Comparison of ENCODE assay signal across 11 cellular contexts in genomic region chr6:119444642-119445557, GRCh38.
DNase-seq lines count a peak whose midpoint lies in the region; ATAC-seq and TF ChIP-seq lines count a peak whose summit lies in the region.
"Had no signal": no experiment of that assay in that cellular context is flagged by ENCODE, and none has a peak within 500 bp of the region (broad histone marks: within the 10 kb centered on the region; RNA-seq: fewer than 3 reads in every experiment).

No MANE protein-coding gene starts in this region.

- no peak overlapping the region for H3K27ac ChIP-seq in GM23248
- H3K27ac ChIP-seq in lung (ENCODE audit: low read depth in 1 of 2, low read length in 1 of 2) = no peak overlapping the region
- H3K27ac ChIP-seq in uterus = no peak overlapping the region

- H3K4me2 ChIP-seq in GM23248 (ENCODE audit: unreplicated experiment) = no peak overlapping the region

- H3K36me3 ChIP-seq in GM23248 (ENCODE audit: low read depth) (no peaks in the 10 kb centered on the region), lung (ENCODE audit: control insufficient read depth in 2 of 2, insufficient read depth in 2 of 2, low read length in 2 of 2) (no peaks in the 10 kb centered on the region), uterus (no peaks in the 10 kb centered on the region)
- H3K36me3 ChIP-seq: esophagus squamous epithelium had no signal

- peak; percentile 80 for ATAC-seq in GM18870 (IDR thresholded peaks at IDR 0.05; ENCODE audit: unreplicated experiment)
- peak; percentile 69 for ATAC-seq in HG03469 (IDR thresholded peaks at IDR 0.05; ENCODE audit: unreplicated experiment)
- peak; percentile 21 for ATAC-seq in lung (ENCODE audit: insufficient read depth, low FRiP score)

- 98 to 99% methylated on average over 4 of the region's 4 CpGs for WGBS in GM23248 (ENCODE audit: low coverage in 1 of 2, low lambda C conversion rate in 2 of 2, missing lambda C conversion rate in 2 of 2), 2 experiments
- 82 to 88% methylated on average over 4 of the region's 4 CpGs for WGBS in lung, 2 donors

- H3K27me3 ChIP-seq in GM23248 (replicated peaks; ENCODE audit: insufficient read depth) (no peaks in the 10 kb centered on the region), lung (ENCODE audit: control insufficient read depth, insufficient read depth) (no peaks in the 10 kb centered on the region), uterus (no peaks in the 10 kb centered on the region)
- H3K27me3 ChIP-seq: esophagus squamous epithelium had no signal

- H2AFZ ChIP-seq in GM23248 = no peak overlapping the region

- DNase-seq in GM23248 (peak; percentile 11), lung (ENCODE audit: low spot score) (no peak), uterus (no peak), NCI-H526 (lab: John Stamatoyannopoulos, UW) (no peak)
- DNase-seq in activated CD4-positive, alpha-beta T cell treated with anti-CD3 and anti-CD28 coated beads for 1 hour = no peak
- no peak for DNase-seq in activated CD4-positive, CD25-positive, alpha-beta regulatory T cell (lab: John Stamatoyannopoulos, UW)
- DNase-seq: activated effector memory CD4-positive, alpha-beta T cell treated with anti-CD3 and anti-CD28 coated beads, Interleukin-2, amount 50 U/mL, for 16 hours; esophagus squamous epithelium; Kasumi-1 had no signal

- H3K79me2 ChIP-seq in GM23248 (ENCODE audit: insufficient read depth) = no peaks in the 10 kb centered on the region

- no peak for TF ChIP-seq CTCF in lung (IDR thresholded peaks at IDR 0.05; ENCODE audit: control extremely low read depth, extremely low read depth)
- no peak for TF ChIP-seq CTCF in uterus (IDR thresholded peaks at IDR 0.05)

- no peak overlapping the region for H3K9ac ChIP-seq in GM23248

- H3F3A ChIP-seq in GM23248 (ENCODE audit: insufficient read depth) = peaks cover 10% of the 10 kb centered on the region

- no peaks in the 10 kb centered on the region for H4K20me1 ChIP-seq in GM23248 (ENCODE audit: insufficient read depth)

- H3K9me3 ChIP-seq in GM23248 (ENCODE audit: low read depth) (no peaks in the 10 kb centered on the region), lung (ENCODE audit: control insufficient read depth in 2 of 2, insufficient read depth in 1 of 2, low read length in 1 of 2) (no peaks in the 10 kb centered on the region), uterus (no peaks in the 10 kb centered on the region)
- H3K9me3 ChIP-seq: esophagus squamous epithelium had no signal

- intact Hi-C loops in uterus (cut with DNase I; ENCODE audit: low total_unique reads) = no loop called here

- in situ Hi-C loops in GM23248 (cut with MboI) = no loop called here

- no peaks in the 10 kb centered on the region for H3K9me2 ChIP-seq in GM23248 (ENCODE audit: insufficient read depth)

- TF ChIP-seq POLR2A in uterus (IDR thresholded peaks at IDR 0.05) = no peak

- H3K4me3 ChIP-seq in GM23248 (no peak overlapping the region), lung (no peak overlapping the region), uterus (no peak overlapping the region)
- H3K4me3 ChIP-seq: esophagus squamous epithelium had no signal

- H3K4me1 ChIP-seq in GM23248 (ENCODE audit: insufficient read depth) (peaks cover 26% of the 10 kb centered on the region), lung (ENCODE audit: control insufficient read depth in 2 of 2, insufficient read depth in 2 of 2, low read length in 2 of 2) (peaks cover 0 to 2% of the 10 kb centered on the region in 2 donors), uterus (peaks cover 0 to 4% of the 10 kb centered on the region in 2 donors)

Comparison
In these comparisons a context has a peak if more than half of its experiments do, and no peak if none do; other contexts are left out.
1. ATAC-seq: peak in every context shown above with its lines; median percentile 80 in GM18870; 69 in HG03469; 21 in lung.